Comparison of ENCODE assay signal across 9 cellular contexts in the genomic region with DNA sequence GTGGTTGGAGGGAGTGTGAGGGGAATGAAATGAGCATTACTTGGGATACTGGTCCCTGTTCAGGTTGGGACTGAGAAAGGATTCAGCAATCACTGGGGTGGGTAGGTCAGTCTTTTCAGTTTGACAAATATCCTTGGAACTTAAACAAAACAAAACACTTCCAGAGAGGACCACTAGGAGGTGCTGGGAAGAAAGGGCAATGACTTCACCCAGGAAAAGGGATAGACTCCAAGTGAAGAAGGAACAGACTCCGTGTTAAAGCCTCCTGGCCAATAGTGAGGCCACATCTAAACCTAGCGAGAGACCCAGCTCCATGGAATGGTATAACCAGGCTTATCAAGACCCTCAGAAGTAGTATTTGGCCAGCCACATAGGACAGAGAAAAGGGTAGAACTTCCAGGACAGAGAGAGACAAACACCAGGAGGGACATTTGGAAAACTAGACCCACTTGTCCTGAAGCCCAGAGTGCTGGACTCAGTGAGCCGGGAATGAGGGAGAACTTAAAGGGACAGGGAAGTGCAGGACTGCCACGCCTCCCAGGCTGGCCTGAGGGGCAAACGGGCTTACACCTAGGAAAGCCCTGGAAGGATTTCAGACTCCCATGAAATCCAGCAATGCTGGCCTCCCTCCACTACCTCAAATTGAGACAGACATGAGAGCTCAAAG. TPM values are rescaled to one million over a fixed set of nuclear protein-coding genes. Genes with fewer than 3 reads are reported as not detected.
DNase-seq lines count a peak whose midpoint lies in the region; ATAC-seq, FAIRE-seq and TF ChIP-seq lines count a peak whose summit lies in the region.
"Had no signal": no experiment of that assay in that cellular context is flagged by ENCODE, and none has a peak within 500 bp of the region (broad histone marks: within the 10 kb centered on the region; RNA-seq: fewer than 3 reads in every experiment).

No MANE protein-coding gene starts in this region.

- TF ChIP-seq POLR2A in esophagus squamous epithelium (IDR thresholded peaks at IDR 0.05) = no peak

- DNase-seq in AML-193 (lab: John Stamatoyannopoulos, UW) (peak; percentile 12 to 26), GM19239 (ENCODE audit: insufficient read length, low spot score) (no peak), PC-3 (peak; percentile 78), esophagus squamous epithelium (lab: John Stamatoyannopoulos, UW) (no peak), non-pigmented ciliary epithelial cell (ENCODE audit: low read depth) (peak; percentile 18), SHP77 treated with DMSO at 0.1 percent for 48 hours (lab: John Stamatoyannopoulos, UW) (no peak)

- no peaks in the 10 kb centered on the region for H3K79me2 ChIP-seq in PC-3 (ENCODE audit: low read length)

- H3K4me2 ChIP-seq in PC-3 (ENCODE audit: low read length) = no peak overlapping the region

- no peaks in the 10 kb centered on the region for H3F3A ChIP-seq in PC-3 (ENCODE audit: low read length, unreplicated experiment)

- H3K9me2 ChIP-seq in PC-3 (replicated peaks; ENCODE audit: low read length) = no peaks in the 10 kb centered on the region

- H4K20me1 ChIP-seq in PC-3 (ENCODE audit: low read length) = no peaks in the 10 kb centered on the region

- no TSS peak for BruUV-seq in PC-3 (replicated peaks; lab: Mats Ljungman, UMichigan)

- ATAC-seq in PC-3 (peak; percentile 43), HG03045 (IDR thresholded peaks at IDR 0.05; ENCODE audit: unreplicated experiment) (no peak), GM18867 (IDR thresholded peaks at IDR 0.05; ENCODE audit: unreplicated experiment) (no peak)

- H3K27me3 ChIP-seq in PC-3 (ENCODE audit: low read length) = no peaks in the 10 kb centered on the region
- H3K27me3 ChIP-seq in esophagus squamous epithelium = no peaks in the 10 kb centered on the region

- CTCF ChIA-PET in PC-3 (lab: Charles Lee) = interaction anchor here (1.2 kb wide), 1 partner anchor 149 kb away, joined by 9 read pairs; no protein-coding TSS in a partner anchor

- H3K4me3 ChIP-seq in PC-3 (ENCODE audit: low read length) (no peak overlapping the region), esophagus squamous epithelium (no peak overlapping the region)

- H2AFZ ChIP-seq in PC-3 (ENCODE audit: low read length) = peak overlapping the region; percentile 63

- no peaks in the 10 kb centered on the region for H3K36me3 ChIP-seq in PC-3 (ENCODE audit: low read depth, low read length)
- H3K36me3 ChIP-seq in esophagus squamous epithelium = no peaks in the 10 kb centered on the region

- intact Hi-C loops in PC-3 (cut with micrococcal nuclease) = loop anchor here (1.0 to 5.0 kb wide), 2 partner anchors 54 to 150 kb away; partner anchors contain the start of gene MTA3
- intact Hi-C loops in esophagus squamous epithelium (cut with DNase I) = loop anchor here (5.0 kb wide), 1 partner anchor 149 kb away; no protein-coding TSS in a partner anchor

- no peak overlapping the region for H3K27ac ChIP-seq in PC-3 (ENCODE audit: low read length)
- no peak overlapping the region for H3K27ac ChIP-seq in esophagus squamous epithelium

- H3K9ac ChIP-seq in PC-3 (ENCODE audit: low read length) = no peak overlapping the region

- POLR2A ChIA-PET in PC-3 (lab: Charles Lee; ENCODE audit: unreplicated experiment) = no interaction called here

- H3K9me3 ChIP-seq in PC-3 (ENCODE audit: low read length) (no peaks in the 10 kb centered on the region), esophagus squamous epithelium (no peaks in the 10 kb centered on the region)

- FAIRE-seq in GM19239 (lab: Jason Lieb, UNC) = peak; percentile 84
- FAIRE-seq: endometrium had no signal

- TF ChIP-seq CTCF in PC-3 (conservative IDR thresholded peaks at IDR 0.05; ENCODE audit: low read depth, low read length) (peak; percentile 80), esophagus squamous epithelium (IDR thresholded peaks at IDR 0.05) (peak in 5 of 6 experiments; percentile 54 to 73 (median 59))

- H3K4me1 ChIP-seq in PC-3 (ENCODE audit: insufficient read depth, low read length) = no peaks in the 10 kb centered on the region
- no peaks in the 10 kb centered on the region for H3K4me1 ChIP-seq in esophagus squamous epithelium

- 48 to 69% methylated on average over 4 to 5 of the region's 5 CpGs for WGBS in esophagus squamous epithelium, 2 donors

RNA-seq across cellular contexts. Expression of gene KCNG3, which starts 19.6 kb away (rescaled TPM):
- total RNA-seq in PC-3 (2014; rRNA removed) (2.3 and 2.4 TPM in 2 replicates), esophagus squamous epithelium (under 1 TPM; 0.09 to 0.38 (median 0.29) TPM)

RNA-seq across cellular contexts. Expression of gene MTA3, which starts 55.0 kb away (rescaled TPM):
- total RNA-seq in PC-3 (2014; rRNA removed) = 27.3 and 27.6 TPM in 2 replicates
- 10 to 100 TPM; 26.5 to 37.2 (median 34.4) TPM for total RNA-seq in esophagus squamous epithelium

Comparison
In these comparisons a context has a peak if more than half of its experiments do, and no peak if none do; other contexts are left out.
1. DNase-seq: peak in AML-193 (2 of 2), PC-3 (single experiment) and non-pigmented ciliary epithelial cell (single experiment); none in GM19239 (single experiment), esophagus squamous epithelium (single experiment) and SHP77 treated with DMSO at 0.1 percent for 48 hours (single experiment).